ENCODE assay signal across 7 cellular contexts in the genomic region with DNA sequence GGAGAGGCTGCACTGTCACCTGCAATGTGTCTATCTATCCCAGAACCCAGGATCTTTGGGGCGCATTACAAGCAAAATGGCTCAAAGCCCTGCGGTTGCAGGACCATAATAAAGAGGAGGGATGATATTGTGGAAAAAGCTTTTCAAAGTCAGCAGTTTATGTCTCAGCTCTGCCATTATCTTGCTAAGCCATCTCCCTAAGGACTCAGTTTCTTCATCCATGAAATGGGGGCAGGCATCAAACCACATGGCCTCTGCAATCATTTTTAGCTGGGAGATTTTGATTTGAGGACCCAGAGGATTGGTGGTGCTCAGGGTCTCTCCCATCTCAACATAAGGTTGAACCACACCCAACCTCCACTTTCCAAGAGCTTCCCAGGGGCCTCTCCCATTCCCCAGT.
"Had no signal": no experiment of that assay in that cellular context is flagged by ENCODE, and none has a peak within 500 bp of the region (broad histone marks: within the 10 kb centered on the region; RNA-seq: fewer than 3 reads in every experiment).

No MANE protein-coding gene starts in this region.

- H3K9ac ChIP-seq: KMS-11 had no signal

- H3K36me3 ChIP-seq: HAP-1 had no signal

- H3K9me3 Mint-ChIP-seq: GM23338, HFFc6 had no signal

- H3K4me2 ChIP-seq: GM23338, KMS-11 had no signal

- H3K4me3 Mint-ChIP-seq: GM23338, HFFc6 had no signal

- DNase-seq: H7, KBM-7 had no signal

- H3K27ac ChIP-seq: KMS-11 had no signal

- H3K4me3 ChIP-seq: GM23338, HAP-1 had no signal

- H3K9me3 ChIP-seq: HAP-1 had no signal

- H3K27ac Mint-ChIP-seq: GM23338, HFFc6 had no signal

- FAIRE-seq: HTR-8/SVneo had no signal
